In the genomic region with DNA sequence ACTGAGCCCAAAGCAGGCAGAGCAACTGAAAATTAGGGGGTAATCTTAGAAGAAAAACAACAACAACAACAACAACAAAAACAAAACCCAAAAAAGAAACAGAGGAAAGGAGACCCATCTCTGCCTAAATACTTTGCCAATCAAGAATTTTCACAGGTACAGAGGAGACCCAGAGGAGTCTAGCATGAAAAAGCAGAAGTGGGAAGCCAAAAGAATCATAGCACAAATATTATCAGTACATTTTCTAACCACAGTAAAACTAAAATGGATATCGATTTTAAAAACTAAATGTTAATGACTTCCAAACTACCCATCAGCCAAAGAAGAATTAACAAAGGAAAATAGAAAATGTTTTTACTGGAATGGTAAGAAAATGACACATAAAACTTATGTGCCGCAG, we compare ENCODE assay signal across 29 cellular contexts.
"Had no signal": no experiment of that assay in that cellular context is flagged by ENCODE, and none has a peak within 500 bp of the region (broad histone marks: within the 10 kb centered on the region; RNA-seq: fewer than 3 reads in every experiment).

No MANE protein-coding gene starts in this region.

- H3K36me3 ChIP-seq: left lung, lower lobe of right lung, ovary, thyroid gland had no signal

- H3K4me3 Mint-ChIP-seq: activated CD4-positive, alpha-beta T cell treated with anti-CD3 and anti-CD28 coated beads for 36 hours; activated CD8-positive, alpha-beta memory T cell treated with anti-CD3 and anti-CD28 coated beads, Interleukin-2, amount 10 ng/mL, durations not matched to agents 7 days and 5 days; activated CD8-positive, alpha-beta T cell treated with anti-CD3 and anti-CD28 coated beads, Interleukin-2, amount 10 ng/mL, durations not matched to agents 7 days and 5 days; activated naive CD4-positive, alpha-beta T cell treated with anti-CD3 and anti-CD28 coated beads, Interleukin-2, amount 50 U/mL, for 24 hours; activated naive CD8-positive, alpha-beta T cell treated with anti-CD3 and anti-CD28 coated beads, Interleukin-2, amount 50 U/mL, for 24 hours; nephron; stimulated activated effector memory CD8-positive, alpha-beta T cell treated with anti-CD3 and anti-CD28 coated beads, Interleukin-12 subunit alpha, Interleukin-12 subunit beta, amount 100 ng/mL, for 72 hours had no signal

- H3K27ac Mint-ChIP-seq: activated CD4-positive, alpha-beta T cell treated with anti-CD3 and anti-CD28 coated beads for 36 hours; activated CD8-positive, alpha-beta memory T cell treated with anti-CD3 and anti-CD28 coated beads, Interleukin-2, amount 10 ng/mL, durations not matched to agents 7 days and 5 days; activated CD8-positive, alpha-beta T cell treated with anti-CD3 and anti-CD28 coated beads, Interleukin-2, amount 10 ng/mL, durations not matched to agents 7 days and 5 days; activated naive CD4-positive, alpha-beta T cell treated with anti-CD3 and anti-CD28 coated beads, Interleukin-2, amount 50 U/mL, for 24 hours; activated naive CD8-positive, alpha-beta T cell treated with anti-CD3 and anti-CD28 coated beads, Interleukin-2, amount 50 U/mL, for 24 hours; activated T-helper 2 cell treated with anti-CD3 and anti-CD28 coated beads, Interferon-gamma antibody, Interleukin-2, Interleukin-4, amounts not matched to agents 10 μg/mL and 5 μg/mL and 100 μg/mL, durations not matched to agents 14 hours and 24 hours and 36 hours; stimulated activated effector memory CD8-positive, alpha-beta T cell treated with anti-CD3 and anti-CD28 coated beads, Interleukin-12 subunit alpha, Interleukin-12 subunit beta, amount 100 ng/mL, for 72 hours had no signal

- H3K36me3 Mint-ChIP-seq: stimulated activated effector memory CD8-positive, alpha-beta T cell treated with anti-CD3 and anti-CD28 coated beads, Interleukin-12 subunit alpha, Interleukin-12 subunit beta, amount 100 ng/mL, for 72 hours had no signal

- H3K4me1 ChIP-seq: foreskin keratinocyte, left lung, lower lobe of right lung, psoas muscle, sigmoid colon, stomach, thyroid gland, upper lobe of left lung had no signal

- H3K4me1 Mint-ChIP-seq: activated CD4-positive, alpha-beta T cell treated with anti-CD3 and anti-CD28 coated beads for 36 hours; activated CD8-positive, alpha-beta memory T cell treated with anti-CD3 and anti-CD28 coated beads, Interleukin-2, amount 10 ng/mL, durations not matched to agents 7 days and 5 days; activated naive CD4-positive, alpha-beta T cell treated with anti-CD3 and anti-CD28 coated beads, Interleukin-2, amount 50 U/mL, for 24 hours; nephron had no signal

- H3K27me3 ChIP-seq: esophagus muscularis mucosa, foreskin keratinocyte, heart left ventricle, left lung, neutrophil, ovary, sigmoid colon, stomach, thyroid gland, upper lobe of left lung had no signal

- H3K27ac ChIP-seq: esophagus muscularis mucosa, foreskin keratinocyte, heart left ventricle, left lung, lower lobe of right lung, ovary, psoas muscle, sigmoid colon, stomach, thyroid gland, upper lobe of left lung had no signal

- H3K4me3 ChIP-seq: esophagus muscularis mucosa, heart left ventricle, left lung, lower lobe of right lung, ovary, psoas muscle, sigmoid colon, stomach, thyroid gland, upper lobe of left lung had no signal

- ATAC-seq: activated CD4-positive, alpha-beta T cell treated with anti-CD3 and anti-CD28 coated beads for 36 hours; activated CD8-positive, alpha-beta memory T cell treated with anti-CD3 and anti-CD28 coated beads, Interleukin-2, amount 10 ng/mL, durations not matched to agents 7 days and 5 days; activated CD8-positive, alpha-beta T cell treated with anti-CD3 and anti-CD28 coated beads, Interleukin-2, amount 10 ng/mL, durations not matched to agents 7 days and 5 days; activated naive CD8-positive, alpha-beta T cell treated with anti-CD3 and anti-CD28 coated beads, Interleukin-2, amount 50 U/mL, for 24 hours; foreskin keratinocyte; heart left ventricle; left lung; lower lobe of right lung; psoas muscle; stimulated activated effector memory CD8-positive, alpha-beta T cell treated with anti-CD3 and anti-CD28 coated beads, Interleukin-12 subunit alpha, Interleukin-12 subunit beta, amount 100 ng/mL, for 72 hours had no signal

- H3K27me3 Mint-ChIP-seq: activated CD4-positive, alpha-beta T cell treated with anti-CD3 and anti-CD28 coated beads for 36 hours; activated CD8-positive, alpha-beta memory T cell treated with anti-CD3 and anti-CD28 coated beads, Interleukin-2, amount 10 ng/mL, durations not matched to agents 7 days and 5 days; activated naive CD4-positive, alpha-beta T cell treated with anti-CD3 and anti-CD28 coated beads, Interleukin-2, amount 50 U/mL, for 24 hours; activated naive CD8-positive, alpha-beta T cell treated with anti-CD3 and anti-CD28 coated beads, Interleukin-2, amount 50 U/mL, for 24 hours had no signal

- FAIRE-seq: small intestine had no signal

- H3K9me3 ChIP-seq: neutrophil, ovary, thyroid gland had no signal

- DNase-seq: activated CD4-positive, alpha-beta T cell treated with anti-CD3 and anti-CD28 coated beads for 36 hours; activated CD4-positive, CD25-positive, alpha-beta regulatory T cell; activated CD8-positive, alpha-beta memory T cell treated with anti-CD3 and anti-CD28 coated beads, Interleukin-2, amount 10 ng/mL, durations not matched to agents 7 days and 5 days; activated CD8-positive, alpha-beta T cell treated with anti-CD3 and anti-CD28 coated beads, Interleukin-2, amount 10 ng/mL, durations not matched to agents 7 days and 5 days; activated naive CD8-positive, alpha-beta T cell treated with anti-CD3 and anti-CD28 coated beads, Interleukin-2, amount 50 U/mL, for 24 hours; activated T-cell treated with anti-CD3 and anti-CD28 coated beads, Interleukin-2, amount 50 U/mL, for 48 hours; amygdala; caudate nucleus; foreskin keratinocyte; heart left ventricle; hypothalamus; left lung; lower lobe of right lung; mesenchymal stem cell; ovary; psoas muscle; sigmoid colon; small intestine; stimulated activated CD4-positive, alpha-beta T cell treated with anti-CD3 and anti-CD28 coated beads, Interleukin-4, amount 100 ng/mL, for 24 hours; stomach; T-helper 2 cell; thyroid gland; upper lobe of left lung had no signal

- H3K9me3 Mint-ChIP-seq: activated naive CD4-positive, alpha-beta T cell treated with anti-CD3 and anti-CD28 coated beads, Interleukin-2, amount 50 U/mL, for 24 hours; activated naive CD8-positive, alpha-beta T cell treated with anti-CD3 and anti-CD28 coated beads, Interleukin-2, amount 50 U/mL, for 24 hours had no signal
